Comparison of ENCODE assay signal across 8 cellular contexts in genomic region chr14:62179367-62180018, GRCh38.
DNase-seq lines count a peak whose midpoint lies in the region; ATAC-seq and TF ChIP-seq lines count a peak whose summit lies in the region.

No MANE protein-coding gene starts in this region.

- CTCF ChIA-PET in AG04450 (lab: Charles Lee) (interaction anchor here (0.6 to 2.5 kb wide), 28 partner anchors 10 to 1592 kb away, joined by 3 to 19 read pairs (median 3); no protein-coding TSS in a partner anchor), MCF 10A (lab: Yijun Ruan, JAX) (interaction anchor here (0.6 to 3.6 kb wide), 41 partner anchors 8 to 1591 kb away, joined by 3 to 56 read pairs (median 3); partner anchors contain the start of gene KCNH5)

- no peaks in the 10 kb centered on the region for H3K36me3 Mint-ChIP-seq in MCF 10A (ENCODE audit: insufficient read depth, unreplicated experiment)

- H3K27me3 ChIP-seq in AG04450 (ENCODE audit: control insufficient read depth, insufficient read depth, low read length) = no peaks in the 10 kb centered on the region
- H3K27me3 ChIP-seq in kidney epithelial cell (ENCODE audit: control insufficient read depth, insufficient read depth, low read length) = no peaks in the 10 kb centered on the region
- H3K27me3 ChIP-seq in testis = no peaks in the 10 kb centered on the region

- no peaks in the 10 kb centered on the region for H3K4me1 ChIP-seq in testis

- H3K27ac ChIP-seq in AG04450 (ENCODE audit: low read depth, low read length) (no peak overlapping the region), testis (no peak overlapping the region)

- POLR2A ChIA-PET in AG04450 (lab: Yijun Ruan, JAX) = interaction anchor here (0.5 kb wide), 1 partner anchor 350 kb away, joined by 3 read pairs; no protein-coding TSS in a partner anchor
- POLR2A ChIA-PET in MCF 10A (lab: Yijun Ruan, JAX) = interaction anchor here (0.6 to 1.2 kb wide), 3 partner anchors 12 to 869 kb away, joined by 3 to 16 read pairs (median 4); no protein-coding TSS in a partner anchor

- H3K27ac Mint-ChIP-seq in MCF 10A (ENCODE audit: low read depth, unreplicated experiment) = peak overlapping the region; percentile 39

- WGBS in testis, 2 donors = 63 to 69% methylated on average over 5 of the region's 5 CpGs

- no TSS peak for BruUV-seq in MCF 10A (replicated peaks; lab: Mats Ljungman, UMichigan)

- intact Hi-C loops in MCF 10A (cut with micrococcal nuclease) = loop anchor here (1.0 to 10.0 kb wide), 6 partner anchors 513 to 1097 kb away; no protein-coding TSS in a partner anchor
- intact Hi-C loops in testis (cut with DNase I; ENCODE audit: low total_unique reads) = no loop called here

- H3K9me3 Mint-ChIP-seq in MCF 10A (ENCODE audit: unreplicated experiment) = no peaks in the 10 kb centered on the region

- H3K4me3 ChIP-seq in AG04450 (ENCODE audit: low read depth, low read length) (no peak overlapping the region), kidney epithelial cell (ENCODE audit: low read depth, low read length) (no peak overlapping the region), testis (no peak overlapping the region)

- DNase-seq in AG04450 (ENCODE audit: low read depth, low spot score) = peak; percentile 87
- peak; percentile 63 for DNase-seq in HPDE6-E6E7 (ENCODE audit: extremely low spot score)
- DNase-seq in NCI-H748 (lab: John Stamatoyannopoulos, UW; ENCODE audit: unreplicated experiment) = peak; percentile 91
- peak; percentile 86 for DNase-seq in MCF 10A (ENCODE audit: unreplicated experiment)
- peak; percentile 34 for DNase-seq in kidney epithelial cell (ENCODE audit: low read depth)
- DNase-seq in testis = peak; percentile 85

- H3K27me3 Mint-ChIP-seq in MCF 10A (ENCODE audit: insufficient read depth, unreplicated experiment) = no peaks in the 10 kb centered on the region

- no peak overlapping the region for H3K4me3 Mint-ChIP-seq in MCF 10A (ENCODE audit: unreplicated experiment)

- peaks cover 12% of the 10 kb centered on the region for H3K4me1 Mint-ChIP-seq in MCF 10A (ENCODE audit: insufficient read depth, unreplicated experiment)

- H3K36me3 ChIP-seq in kidney epithelial cell (ENCODE audit: control insufficient read depth, insufficient read depth, low read length) = no peaks in the 10 kb centered on the region
- no peaks in the 10 kb centered on the region for H3K36me3 ChIP-seq in testis (ENCODE audit: low read depth, missing control alignments)

- H3K9me3 ChIP-seq in AG04450 (ENCODE audit: control insufficient read depth, insufficient read depth, low read length) = no peaks in the 10 kb centered on the region
- H3K9me3 ChIP-seq in testis = no peaks in the 10 kb centered on the region

- no peak for ATAC-seq in HG03439 (IDR thresholded peaks at IDR 0.05; ENCODE audit: unreplicated experiment)

- TF ChIP-seq CTCF in AG04450 (IDR thresholded peaks at IDR 0.05; ENCODE audit: low read depth, low read length) (peak; percentile 84), GM12874 (IDR thresholded peaks at IDR 0.05; ENCODE audit: insufficient read depth, low read depth, low read length) (peak; percentile 54; the same call in 1 of the 2 replicates), MCF 10A (IDR thresholded peaks at IDR 0.05; ENCODE audit: unreplicated experiment) (peak; percentile 71), kidney epithelial cell (IDR thresholded peaks at IDR 0.05; ENCODE audit: insufficient read depth, low read length, poor library complexity, severe bottlenecking) (peak; percentile 53), testis (IDR thresholded peaks at IDR 0.05) (peak in 2 of 3 experiments; percentile 16 to 39)

- no peak for TF ChIP-seq POLR2A in testis (IDR thresholded peaks at IDR 0.05)

Comparison
In these comparisons a context has a peak if more than half of its experiments do, and no peak if none do; other contexts are left out.
1. DNase-seq: peak in every context shown above with its lines; median percentile 91 in NCI-H748; 87 in AG04450; 86 in MCF 10A; 85 in testis; 63 in HPDE6-E6E7; 34 in kidney epithelial cell.
2. CTCF ChIP-seq: peak in every context shown above with its lines; median percentile 84 in AG04450; 71 in MCF 10A; 54 in GM12874; 53 in kidney epithelial cell; 28 in testis.